ENCODE assay signal across 20 cellular contexts in the genomic region with DNA sequence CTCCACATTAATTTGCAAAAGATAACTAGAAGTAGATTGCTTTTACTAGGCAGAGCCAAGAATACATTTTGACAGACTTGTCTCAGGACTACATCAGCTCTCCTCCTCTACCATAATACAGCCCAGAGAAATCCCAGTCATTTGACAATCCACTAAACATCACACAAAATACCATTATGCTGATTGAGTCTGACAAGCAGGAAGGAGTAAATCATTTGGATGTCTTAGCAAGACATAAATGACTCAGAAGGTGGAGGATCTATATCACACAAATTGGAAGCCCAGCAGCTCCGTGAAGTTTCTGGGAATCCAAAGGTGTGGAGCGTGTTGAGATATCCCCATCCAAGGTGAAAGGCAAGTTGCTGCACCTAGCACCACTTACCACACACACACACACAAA.
A peak's percentile ranks its signal among the peaks of the same experiment; 100 is the strongest.
DNase-seq lines count a peak whose midpoint lies in the region; ATAC-seq, FAIRE-seq and TF ChIP-seq lines count a peak whose summit lies in the region.
"Had no signal": no experiment of that assay in that cellular context is flagged by ENCODE, and none has a peak within 500 bp of the region (broad histone marks: within the 10 kb centered on the region; RNA-seq: fewer than 3 reads in every experiment).

No MANE protein-coding gene starts in this region.

- no peak overlapping the region for H3K4me3 Mint-ChIP-seq in astrocyte (ENCODE audit: unreplicated experiment)
- H3K4me3 Mint-ChIP-seq: CD8-positive, alpha-beta memory T cell had no signal

- H3K79me2 ChIP-seq in astrocyte (ENCODE audit: insufficient read depth, low read length) = no peaks in the 10 kb centered on the region
- H3K79me2 ChIP-seq in neural cell (replicated peaks; ENCODE audit: insufficient read depth, low read length) = no peaks in the 10 kb centered on the region

- no peaks in the 10 kb centered on the region for H3K36me3 Mint-ChIP-seq in astrocyte (ENCODE audit: low read depth, unreplicated experiment)
- H3K36me3 Mint-ChIP-seq in activated naive CD4-positive, alpha-beta T cell treated with anti-CD3 and anti-CD28 coated beads, Interleukin-2, amount 50 U/mL, for 72 hours = no peaks in the 10 kb centered on the region
- H3K36me3 Mint-ChIP-seq: CD8-positive, alpha-beta memory T cell had no signal

- H3K4me1 ChIP-seq in astrocyte (ENCODE audit: insufficient read depth, low read length) = no peaks in the 10 kb centered on the region

- H2AFZ ChIP-seq in astrocyte (ENCODE audit: low read depth, low read length) (no peak overlapping the region), neural cell (ENCODE audit: low read depth, low read length) (no peak overlapping the region)

- H3K27me3 Mint-ChIP-seq in astrocyte (ENCODE audit: low read depth, unreplicated experiment) = peaks cover 32% of the 10 kb centered on the region

- no peak overlapping the region for H3K27ac Mint-ChIP-seq in astrocyte (ENCODE audit: unreplicated experiment)
- no peak overlapping the region for H3K27ac Mint-ChIP-seq in activated naive CD4-positive, alpha-beta T cell treated with anti-CD3 and anti-CD28 coated beads, Interleukin-2, amount 50 U/mL, for 72 hours
- H3K27ac Mint-ChIP-seq: CD8-positive, alpha-beta memory T cell had no signal

- TF ChIP-seq RAD21 in neural cell (conservative IDR thresholded peaks at IDR 0.05) = no peak

- no peak for TF ChIP-seq CTCF in astrocyte (IDR thresholded peaks at IDR 0.05; ENCODE audit: insufficient read depth, low read depth, low read length)
- TF ChIP-seq CTCF in neural cell (IDR thresholded peaks at IDR 0.05; ENCODE audit: poor library complexity, severe bottlenecking) = no peak

- H3F3A ChIP-seq in neural cell (ENCODE audit: insufficient read depth, low read length, poor library complexity, severe bottlenecking) = no peaks in the 10 kb centered on the region

- peak; percentile 37 for TF ChIP-seq EP300 in neural cell (conservative IDR thresholded peaks at IDR 0.05; ENCODE audit: poor library complexity, severe bottlenecking)

- H3K9ac ChIP-seq in astrocyte (ENCODE audit: low read length) = no peak overlapping the region
- H3K9ac ChIP-seq in neural cell (ENCODE audit: low read length) = no peak overlapping the region
- H3K9ac ChIP-seq: BLaER1, KMS-11 had no signal

- peak; percentile 5 for FAIRE-seq in astrocyte (lab: Jason Lieb, UNC)
- FAIRE-seq: A204.1 had no signal

- H3K27ac ChIP-seq in astrocyte (ENCODE audit: low read depth, low read length) = no peak overlapping the region
- peak overlapping the region; percentile 27 for H3K27ac ChIP-seq in neural cell (ENCODE audit: low read length)
- H3K27ac ChIP-seq: BLaER1, KMS-11 had no signal

- H3K4me2 ChIP-seq in astrocyte (ENCODE audit: low read length) = no peak overlapping the region
- H3K4me2 ChIP-seq in neural cell (ENCODE audit: low read length) = no peak overlapping the region
- H3K4me2 ChIP-seq: BLaER1, KMS-11 had no signal

- DNase-seq in ELR (ENCODE audit: low read depth) = peak; percentile 10
- DNase-seq in LHCN-M2 (ENCODE audit: low read depth) = peak; percentile 5
- DNase-seq in astrocyte (ENCODE audit: low read depth) = no peak
- no peak for DNase-seq in activated naive CD4-positive, alpha-beta T cell treated with anti-CD3 and anti-CD28 coated beads, Interleukin-2, amount 50 U/mL, for 72 hours (ENCODE audit: low spot score in 2 of 2)
- no peak for DNase-seq in NCI-H1105 (lab: John Stamatoyannopoulos, UW)
- DNase-seq: CD8-positive, alpha-beta memory T cell; DMS53; EL; H7; NCI-H1092 treated with DMSO at 0.1 percent for 48 hours; NCI-H2081 treated with DMSO at 0.1 percent for 48 hours; NCI-H524; RPMI8226 had no signal

- no peaks in the 10 kb centered on the region for H3K9me2 ChIP-seq in neural cell (ENCODE audit: insufficient read depth, low read length)

- H3K4me3 ChIP-seq in astrocyte (ENCODE audit: insufficient read depth, low read depth, low read length) = no peak overlapping the region
- peak overlapping the region; percentile 40 for H3K4me3 ChIP-seq in neural cell (ENCODE audit: low read length)
- H3K4me3 ChIP-seq: BLaER1 had no signal

- H3K9me3 ChIP-seq in astrocyte (ENCODE audit: insufficient read depth, low read depth, low read length) (no peaks in the 10 kb centered on the region), neural cell (ENCODE audit: low read length) (no peaks in the 10 kb centered on the region)
- H3K9me3 ChIP-seq: BLaER1 had no signal

- peaks cover 2% of the 10 kb centered on the region for H3K9me3 Mint-ChIP-seq in astrocyte (ENCODE audit: unreplicated experiment)
- H3K9me3 Mint-ChIP-seq in activated naive CD4-positive, alpha-beta T cell treated with anti-CD3 and anti-CD28 coated beads, Interleukin-2, amount 50 U/mL, for 72 hours = no peaks in the 10 kb centered on the region
- H3K9me3 Mint-ChIP-seq: CD8-positive, alpha-beta memory T cell had no signal

- no peak for ATAC-seq in activated naive CD4-positive, alpha-beta T cell treated with anti-CD3 and anti-CD28 coated beads, Interleukin-2, amount 50 U/mL, for 72 hours
- ATAC-seq in GM21447 (IDR thresholded peaks at IDR 0.05; ENCODE audit: unreplicated experiment) (no peak), HG03280 (IDR thresholded peaks at IDR 0.05; ENCODE audit: unreplicated experiment) (no peak)
- ATAC-seq: HepG2 had no signal

- H4K20me1 ChIP-seq in astrocyte (ENCODE audit: insufficient read depth, low read length) = no peaks in the 10 kb centered on the region
- no peaks in the 10 kb centered on the region for H4K20me1 ChIP-seq in neural cell (ENCODE audit: insufficient read depth)
- H4K20me1 ChIP-seq: BLaER1 had no signal

- H3K4me1 Mint-ChIP-seq in astrocyte (ENCODE audit: low read depth, unreplicated experiment) = no peaks in the 10 kb centered on the region
- H3K4me1 Mint-ChIP-seq: CD8-positive, alpha-beta memory T cell had no signal

- H3K36me3 ChIP-seq in astrocyte (ENCODE audit: insufficient read depth, low read length) = no peaks in the 10 kb centered on the region
- H3K36me3 ChIP-seq in neural cell (ENCODE audit: insufficient read depth, low read length) = no peaks in the 10 kb centered on the region
- H3K36me3 ChIP-seq: BLaER1 had no signal

- H3K27me3 ChIP-seq in astrocyte (ENCODE audit: insufficient read depth, low read length) (peaks cover 14% of the 10 kb centered on the region), neural cell (ENCODE audit: insufficient read depth, low read depth, low read length) (no peaks in the 10 kb centered on the region)
- H3K27me3 ChIP-seq: BLaER1 had no signal

TF ChIP-seq in neural cell, 6 proteins besides CTCF, POLR2A, EP300 and RAD21:
- TF ChIP-seq TAF1 (IDR thresholded peaks at IDR 0.05; ENCODE audit: low read depth) = no peak
- TF ChIP-seq REST (IDR thresholded peaks at IDR 0.05; ENCODE audit: borderline replicate concordance) = peak; percentile 8
- TF ChIP-seq POLR2AphosphoS5 (IDR thresholded peaks at IDR 0.05) = peak; percentile 58

Comparison
In these comparisons a context has a peak if more than half of its experiments do, and no peak if none do; other contexts are left out.
1. DNase-seq: peak in ELR (single experiment) and LHCN-M2 (single experiment); none in astrocyte (single experiment), activated naive CD4-positive, alpha-beta T cell treated with anti-CD3 and anti-CD28 coated beads, Interleukin-2, amount 50 U/mL, for 72 hours (0 of 2) and NCI-H1105 (single experiment).